13 cellular contexts compared by ENCODE assay signal in the genomic region with DNA sequence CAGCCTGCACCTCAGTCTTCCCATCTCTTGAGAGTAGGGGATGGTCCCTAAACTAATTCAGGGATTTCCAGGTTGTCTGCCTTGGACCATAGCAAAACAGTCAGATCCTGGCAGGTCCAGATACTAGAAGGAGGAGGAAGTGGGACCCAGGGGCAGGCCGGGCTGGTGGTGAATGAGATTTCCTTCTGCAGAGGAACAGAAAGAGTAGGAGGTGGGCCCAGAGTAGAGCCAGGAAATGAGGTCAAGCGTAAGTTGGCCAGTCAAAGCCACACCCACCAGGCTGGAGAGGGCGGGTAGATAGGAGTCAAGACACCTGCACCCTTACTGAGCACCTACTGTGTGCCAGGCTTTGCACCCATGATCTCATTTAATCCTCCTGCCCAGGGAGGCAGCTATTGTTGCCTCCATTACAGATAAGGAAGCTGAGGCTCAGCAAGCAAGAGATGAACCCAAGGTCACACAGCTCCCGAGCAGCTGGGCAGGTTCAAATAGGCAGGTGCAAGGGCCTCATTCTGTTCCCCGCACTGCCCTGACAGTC. TPM values are rescaled to one million over a fixed set of nuclear protein-coding genes. Genes with fewer than 3 reads are reported as not detected.
DNase-seq lines count a peak whose midpoint lies in the region; ATAC-seq and TF ChIP-seq lines count a peak whose summit lies in the region.
"Had no signal": no experiment of that assay in that cellular context is flagged by ENCODE, and none has a peak within 500 bp of the region (broad histone marks: within the 10 kb centered on the region; RNA-seq: fewer than 3 reads in every experiment).

No MANE protein-coding gene starts in this region.

- intact Hi-C loops in psoas muscle (cut with DNase I), result no loop called here
- intact Hi-C loops in ascending aorta (cut with DNase I), result no loop called here

- H3K27ac ChIP-seq in endodermal cell (ENCODE audit: low read depth, low read length) (no peak overlapping the region), psoas muscle (peak overlapping the region; percentile 74), ascending aorta (no peak overlapping the region)
- H3K27ac ChIP-seq: SJCRH30 had no signal

- POLR2A ChIA-PET in activated CD4-positive, alpha-beta memory T cell treated with anti-CD3 and anti-CD28 coated beads, Interleukin-2, amount 10 ng/mL, durations not matched to agents 7 days and 5 days (lab: Charles Lee), result no interaction called here

- H3K9ac ChIP-seq in endodermal cell (ENCODE audit: extremely low read depth, low read length, poor library complexity, severe bottlenecking), result no peak overlapping the region

- TF ChIP-seq CTCF in NB4 (IDR thresholded peaks at IDR 0.05; ENCODE audit: low read depth, low read length) (no peak), endodermal cell (conservative IDR thresholded peaks at IDR 0.05) (no peak), psoas muscle (IDR thresholded peaks at IDR 0.05) (no peak), ascending aorta (IDR thresholded peaks at IDR 0.05) (no peak)

- H3K9me3 ChIP-seq in endodermal cell (ENCODE audit: control insufficient read depth, low read length) (no peaks in the 10 kb centered on the region), psoas muscle (no peaks in the 10 kb centered on the region), ascending aorta (no peaks in the 10 kb centered on the region)
- H3K9me3 ChIP-seq: SJCRH30 had no signal

- 90 to 100% methylated on average over 4 to 5 of the region's 5 CpGs for WGBS in endodermal cell (ENCODE audit: insufficient coverage in 1 of 2, insufficient read length in 1 of 2), 2 experiments
- WGBS in psoas muscle, 3 donors, result 76 to 79% (median 77%) methylated on average over 5 of the region's 5 CpGs

- no peaks in the 10 kb centered on the region for H3K36me3 Mint-ChIP-seq in endodermal cell (ENCODE audit: low read depth)
- H3K36me3 Mint-ChIP-seq in activated CD4-positive, alpha-beta memory T cell treated with anti-CD3 and anti-CD28 coated beads, Interleukin-2, amount 10 ng/mL, durations not matched to agents 7 days and 5 days (ENCODE audit: low read depth), result no peaks in the 10 kb centered on the region
- H3K36me3 Mint-ChIP-seq: CD8-positive, alpha-beta T cell had no signal

- H3K27ac Mint-ChIP-seq in endodermal cell, result no peak overlapping the region
- H3K27ac Mint-ChIP-seq in activated CD4-positive, alpha-beta memory T cell treated with anti-CD3 and anti-CD28 coated beads, Interleukin-2, amount 10 ng/mL, durations not matched to agents 7 days and 5 days, result no peak overlapping the region
- H3K27ac Mint-ChIP-seq: activated CD4-positive, alpha-beta T cell treated with anti-CD3 and anti-CD28 coated beads, Interleukin-2, amount 10 ng/mL, durations not matched to agents 24 days and 14 days; activated naive CD4-positive, alpha-beta T cell treated with anti-CD3 and anti-CD28 coated beads for 36 hours; CD8-positive, alpha-beta T cell had no signal

- DNase-seq in NB4 (ENCODE audit: low read depth), result peak; percentile 51
- DNase-seq in endodermal cell, result peak; percentile 57
- DNase-seq in psoas muscle, result no peak
- no peak for DNase-seq in ascending aorta (ENCODE audit: low spot score in 2 of 2)
- no peak for DNase-seq in putamen (ENCODE audit: low spot score)
- DNase-seq in DMS53 (lab: John Stamatoyannopoulos, UW), result no peak
- no peak for DNase-seq in activated CD4-positive, alpha-beta memory T cell treated with anti-CD3 and anti-CD28 coated beads, Interleukin-2, amount 10 ng/mL, durations not matched to agents 7 days and 5 days
- DNase-seq: activated CD4-positive, alpha-beta T cell treated with anti-CD3 and anti-CD28 coated beads, Interleukin-2, amount 10 ng/mL, durations not matched to agents 24 days and 14 days; activated naive CD4-positive, alpha-beta T cell treated with anti-CD3 and anti-CD28 coated beads for 36 hours; CD8-positive, alpha-beta T cell; NCI-H187 treated with DMSO at 0.1 percent for 48 hours; SJCRH30 had no signal

- no peak overlapping the region for H3K4me3 Mint-ChIP-seq in endodermal cell
- H3K4me3 Mint-ChIP-seq in activated CD4-positive, alpha-beta memory T cell treated with anti-CD3 and anti-CD28 coated beads, Interleukin-2, amount 10 ng/mL, durations not matched to agents 7 days and 5 days, result no peak overlapping the region
- H3K4me3 Mint-ChIP-seq: activated CD4-positive, alpha-beta T cell treated with anti-CD3 and anti-CD28 coated beads, Interleukin-2, amount 10 ng/mL, durations not matched to agents 24 days and 14 days; activated naive CD4-positive, alpha-beta T cell treated with anti-CD3 and anti-CD28 coated beads for 36 hours; CD8-positive, alpha-beta T cell had no signal

- peaks cover 5% of the 10 kb centered on the region for H3K4me1 ChIP-seq in endodermal cell (ENCODE audit: control insufficient read depth, insufficient read depth, low read length)
- H3K4me1 ChIP-seq in psoas muscle, result no peaks in the 10 kb centered on the region
- peaks cover 0 to 11% of the 10 kb centered on the region in 2 donors for H3K4me1 ChIP-seq in ascending aorta

- no peaks in the 10 kb centered on the region for H3K27me3 ChIP-seq in endodermal cell (ENCODE audit: control insufficient read depth, insufficient read depth, low read length, poor library complexity, severe bottlenecking)
- H3K27me3 ChIP-seq in psoas muscle (ENCODE audit: insufficient read depth in 3 of 3, low read length in 2 of 3), result peaks cover 0 to 7% (median 0%) of the 10 kb centered on the region in 3 donors
- no peaks in the 10 kb centered on the region for H3K27me3 ChIP-seq in ascending aorta

- ATAC-seq in GM18909 (IDR thresholded peaks at IDR 0.05; ENCODE audit: poor library complexity, unreplicated experiment) (peak; percentile 54), psoas muscle (peak in 1 of 4 donors; percentile 30)
- ATAC-seq: CD8-positive, alpha-beta T cell had no signal

- no peak for TF ChIP-seq POLR2A in NB4 (IDR thresholded peaks at IDR 0.05; ENCODE audit: extremely low read depth, insufficient read length)

- no peaks in the 10 kb centered on the region for H3K36me3 ChIP-seq in endodermal cell (ENCODE audit: control insufficient read depth, insufficient read depth, low read length)
- no peaks in the 10 kb centered on the region for H3K36me3 ChIP-seq in psoas muscle (ENCODE audit: insufficient read depth in 1 of 2, low read depth in 1 of 2)
- no peaks in the 10 kb centered on the region for H3K36me3 ChIP-seq in ascending aorta
- H3K36me3 ChIP-seq: SJCRH30 had no signal

- H3K27me3 Mint-ChIP-seq in endodermal cell (ENCODE audit: insufficient read depth), result no peaks in the 10 kb centered on the region
- peaks cover 15% of the 10 kb centered on the region for H3K27me3 Mint-ChIP-seq in activated CD4-positive, alpha-beta memory T cell treated with anti-CD3 and anti-CD28 coated beads, Interleukin-2, amount 10 ng/mL, durations not matched to agents 7 days and 5 days

- H3K9me3 Mint-ChIP-seq in endodermal cell, result no peaks in the 10 kb centered on the region
- H3K9me3 Mint-ChIP-seq in activated CD4-positive, alpha-beta memory T cell treated with anti-CD3 and anti-CD28 coated beads, Interleukin-2, amount 10 ng/mL, durations not matched to agents 7 days and 5 days, result no peaks in the 10 kb centered on the region
- H3K9me3 Mint-ChIP-seq: activated CD4-positive, alpha-beta T cell treated with anti-CD3 and anti-CD28 coated beads, Interleukin-2, amount 10 ng/mL, durations not matched to agents 24 days and 14 days; activated naive CD4-positive, alpha-beta T cell treated with anti-CD3 and anti-CD28 coated beads for 36 hours; CD8-positive, alpha-beta T cell had no signal

- H3K4me3 ChIP-seq in NB4 (ENCODE audit: low read depth, low read length), result no peak overlapping the region
- H3K4me3 ChIP-seq in endodermal cell (ENCODE audit: low read length), result no peak overlapping the region
- peak overlapping the region; percentile 64 for H3K4me3 ChIP-seq in psoas muscle
- H3K4me3 ChIP-seq in ascending aorta, result no peak overlapping the region
- H3K4me3 ChIP-seq: SJCRH30 had no signal

- H3K4me1 Mint-ChIP-seq in endodermal cell, result peaks cover 27% of the 10 kb centered on the region
- peaks cover 10% of the 10 kb centered on the region for H3K4me1 Mint-ChIP-seq in activated CD4-positive, alpha-beta memory T cell treated with anti-CD3 and anti-CD28 coated beads, Interleukin-2, amount 10 ng/mL, durations not matched to agents 7 days and 5 days

- CTCF ChIA-PET in activated CD4-positive, alpha-beta memory T cell treated with anti-CD3 and anti-CD28 coated beads, Interleukin-2, amount 10 ng/mL, durations not matched to agents 7 days and 5 days (lab: Charles Lee), result interaction anchor here (1.5 to 8.2 kb wide), 2 partner anchors 12 to 25 kb away, joined by 4 to 37 read pairs; no protein-coding TSS in a partner anchor

RNA-seq across cellular contexts. Expression of a gene that starts 2.6 kb away (rescaled TPM):
- under 1 TPM in 1 of 2 donors, not detected in 1; 0.18 TPM for total RNA-seq in endodermal cell
- polyA plus RNA-seq in endodermal cell (2013, experiment 1 of 2), result 0.39 TPM
- 0.75 TPM for polyA plus RNA-seq in endodermal cell (2013, experiment 2 of 2)
- 10 to 100 TPM; 21.4 to 48.4 (median 37.0) TPM for total RNA-seq in psoas muscle
- polyA plus RNA-seq in psoas muscle, result 10 to 100 TPM; 15.1 to 22.2 (median 17.7) TPM
- total RNA-seq in ascending aorta, result 119 TPM
- not detected for total RNA-seq in activated CD4-positive, alpha-beta memory T cell treated with anti-CD3 and anti-CD28 coated beads, Interleukin-2, amount 10 ng/mL, durations not matched to agents 7 days and 5 days
- total RNA-seq: activated CD4-positive, alpha-beta T cell treated with anti-CD3 and anti-CD28 coated beads, Interleukin-2, amount 10 ng/mL, durations not matched to agents 24 days and 14 days; activated naive CD4-positive, alpha-beta T cell treated with anti-CD3 and anti-CD28 coated beads for 36 hours; CD8-positive, alpha-beta T cell had no signal

RNA-seq across cellular contexts. Expression of a gene that starts 58.0 kb away (rescaled TPM):
- under 1 TPM in 1 of 2 donors, not detected in 1; 0.18 TPM for total RNA-seq in endodermal cell
- 0.61 TPM for polyA plus RNA-seq in endodermal cell (2013, experiment 1 of 2)
- 0.33 TPM for polyA plus RNA-seq in endodermal cell (2013, experiment 2 of 2)
- total RNA-seq in psoas muscle, result not detected
- under 1 TPM in 2 of 3 donors, not detected in 1; 0.01 to 0.08 TPM for polyA plus RNA-seq in psoas muscle
- total RNA-seq in ascending aorta, result not detected
- not detected for total RNA-seq in activated CD4-positive, alpha-beta memory T cell treated with anti-CD3 and anti-CD28 coated beads, Interleukin-2, amount 10 ng/mL, durations not matched to agents 7 days and 5 days
- total RNA-seq: activated CD4-positive, alpha-beta T cell treated with anti-CD3 and anti-CD28 coated beads, Interleukin-2, amount 10 ng/mL, durations not matched to agents 24 days and 14 days; activated naive CD4-positive, alpha-beta T cell treated with anti-CD3 and anti-CD28 coated beads for 36 hours; CD8-positive, alpha-beta T cell had no signal

Comparison
In these comparisons a context has a peak if more than half of its experiments do, and no peak if none do; other contexts are left out.
1. DNase-seq: peak in NB4 (single experiment) and endodermal cell (single experiment); none in psoas muscle (0 of 2), ascending aorta (0 of 2), putamen (single experiment), DMS53 (single experiment) and activated CD4-positive, alpha-beta memory T cell treated with anti-CD3 and anti-CD28 coated beads, Interleukin-2, amount 10 ng/mL, durations not matched to agents 7 days and 5 days (single experiment).
2. RNA of a gene that starts 2.6 kb away (total RNA-seq): 119 TPM in ascending aorta (single experiment) and 21.4 to 48.4 TPM in psoas muscle; 0.18 TPM in endodermal cell and not detected in activated CD4-positive, alpha-beta memory T cell treated with anti-CD3 and anti-CD28 coated beads, Interleukin-2, amount 10 ng/mL, durations not matched to agents 7 days and 5 days; every median in the first group is over 10 times any median in the second.